25 cellular contexts compared by ENCODE assay signal in the genomic region with DNA sequence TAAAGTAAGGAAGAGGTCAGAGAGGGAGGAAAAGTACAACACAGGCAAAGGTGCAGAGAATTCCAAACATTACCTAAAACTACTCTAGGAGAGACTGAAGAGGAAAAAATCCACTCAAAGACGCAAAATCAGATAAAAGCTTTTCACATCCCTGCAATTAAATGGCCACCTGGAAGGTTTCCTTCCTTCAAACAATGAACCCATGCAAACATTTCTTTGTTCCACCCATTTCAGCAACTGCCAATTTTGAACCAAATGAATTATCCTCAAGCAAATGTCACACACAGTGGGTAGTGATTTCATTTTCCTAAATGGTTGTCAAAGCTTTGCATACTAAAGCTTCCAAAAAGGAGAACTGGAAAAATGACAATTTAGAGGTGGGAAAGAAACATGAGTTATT. TPM values are rescaled to one million over a fixed set of nuclear protein-coding genes. Genes with fewer than 3 reads are reported as not detected.
DNase-seq lines count a peak whose midpoint lies in the region; ATAC-seq, FAIRE-seq and TF ChIP-seq lines count a peak whose summit lies in the region.
"Had no signal": no experiment of that assay in that cellular context is flagged by ENCODE, and none has a peak within 500 bp of the region (broad histone marks: within the 10 kb centered on the region; RNA-seq: fewer than 3 reads in every experiment).

No MANE protein-coding gene starts in this region.

- TF ChIP-seq RAD21 in HepG2 (CRISPR knock-in tag; IDR thresholded peaks at IDR 0.05): no peak

- H2AFZ ChIP-seq in fibroblast of lung (ENCODE audit: low read length): no peak overlapping the region
- no peak overlapping the region for H2AFZ ChIP-seq in HepG2 (ENCODE audit: low read length)
- H2AFZ ChIP-seq: GM23248 had no signal

- TF ChIP-seq EP300 in HepG2 (IDR thresholded peaks at IDR 0.05; ENCODE audit: low read depth in 2 of 2, low read length in 2 of 2) (no peak), HepG2 (CRISPR knock-in tag; IDR thresholded peaks at IDR 0.05; ENCODE audit: borderline replicate concordance) (no peak)

- H3K4me1 Mint-ChIP-seq in CD8-positive, alpha-beta memory T cell: no peaks in the 10 kb centered on the region
- H3K4me1 Mint-ChIP-seq: activated CD4-positive, alpha-beta T cell treated with anti-CD3 and anti-CD28 coated beads, Interleukin-2, amount 10 ng/mL, durations not matched to agents 24 days and 14 days; T-cell had no signal

- H3K9me3 ChIP-seq in RWPE2 (ENCODE audit: severe bottlenecking): no peaks in the 10 kb centered on the region
- H3K9me3 ChIP-seq in fibroblast of lung (ENCODE audit: control insufficient read depth, insufficient read depth, low read depth, low read length): no peaks in the 10 kb centered on the region
- no peaks in the 10 kb centered on the region for H3K9me3 ChIP-seq in HepG2 (ENCODE audit: low read length)
- H3K9me3 ChIP-seq in CD8-positive, alpha-beta memory T cell (ENCODE audit: low read length): no peaks in the 10 kb centered on the region
- H3K9me3 ChIP-seq: colonic mucosa, heart right ventricle, left lung, sigmoid colon had no signal

- peak overlapping the region; percentile 37 for H3K27ac ChIP-seq in RWPE2 (ENCODE audit: poor library complexity, severe bottlenecking)
- H3K27ac ChIP-seq in fibroblast of lung (ENCODE audit: insufficient read depth, low read length): no peak overlapping the region
- H3K27ac ChIP-seq in HepG2 (ENCODE audit: extremely low read length, insufficient read depth, low read length): no peak overlapping the region
- H3K27ac ChIP-seq in CD8-positive, alpha-beta memory T cell (ENCODE audit: low read depth, low read length): no peak overlapping the region
- H3K27ac ChIP-seq: colonic mucosa, GM23248, KMS-11, left lung, sigmoid colon had no signal

- POLR2A ChIA-PET in HepG2 (lab: Yijun Ruan, JAX): no interaction called here
- POLR2A ChIA-PET in CD8-positive, alpha-beta memory T cell (lab: Charles Lee): no interaction called here

- in situ Hi-C loops in HepG2 (cut with HindIII; ENCODE audit: extremely low pct_ligation_motif_present, low pct_unique_long_range_greater_than_20kb): no loop called here

- ATAC-seq in RWPE2 (ENCODE audit: low read depth) (no peak), HepG2 (no peak), HG03039 (IDR thresholded peaks at IDR 0.05; ENCODE audit: unreplicated experiment) (no peak)
- ATAC-seq: heart right ventricle, left lung, T-cell had no signal

- no peak overlapping the region for H3K4me3 ChIP-seq in RWPE2 (ENCODE audit: severe bottlenecking)
- H3K4me3 ChIP-seq in fibroblast of lung (replicated peaks in 1 of 4; ENCODE audit: control extremely low read depth in 1 of 4, insufficient read depth in 1 of 4, low read depth in 3 of 4, low read length in 4 of 4): no peak overlapping the region
- H3K4me3 ChIP-seq in HepG2 (replicated peaks in 1 of 3; ENCODE audit: insufficient read depth in 1 of 3, low read depth in 2 of 3, low read length in 3 of 3): no peak overlapping the region
- no peak overlapping the region for H3K4me3 ChIP-seq in CD8-positive, alpha-beta memory T cell (ENCODE audit: low read length)
- H3K4me3 ChIP-seq: colonic mucosa, GM23248, heart right ventricle, left lung, sigmoid colon had no signal

- H3K27me3 ChIP-seq in RWPE2 (ENCODE audit: insufficient read depth, poor library complexity, severe bottlenecking) (no peaks in the 10 kb centered on the region), fibroblast of lung (ENCODE audit: control insufficient read depth, insufficient read depth, low read length) (no peaks in the 10 kb centered on the region), HepG2 (ENCODE audit: control insufficient read depth in 1 of 2, insufficient read depth in 2 of 2, low read length in 2 of 2) (no peaks in the 10 kb centered on the region)
- H3K27me3 ChIP-seq in CD8-positive, alpha-beta memory T cell (ENCODE audit: insufficient read depth, low read length, poor library complexity, severe bottlenecking): no peaks in the 10 kb centered on the region
- H3K27me3 ChIP-seq: colonic mucosa, heart right ventricle, left lung, sigmoid colon had no signal

- H3K79me2 ChIP-seq in fibroblast of lung (ENCODE audit: control insufficient read depth, insufficient read depth, low read length): peaks cover 4% of the 10 kb centered on the region
- H3K79me2 ChIP-seq in HepG2 (ENCODE audit: insufficient read depth, low read length): peaks cover 34% of the 10 kb centered on the region

- peaks cover 0 to 6% (median 5%) of the 10 kb centered on the region in 5 donors for H3K9me3 Mint-ChIP-seq in CD8-positive, alpha-beta memory T cell
- H3K9me3 Mint-ChIP-seq: activated CD4-positive, alpha-beta T cell treated with anti-CD3 and anti-CD28 coated beads, Interleukin-2, amount 10 ng/mL, durations not matched to agents 24 days and 14 days; activated T-helper 2 cell treated with anti-CD3 and anti-CD28 coated beads, Interferon-gamma antibody, Interleukin-2, Interleukin-4, amounts not matched to agents 10 μg/mL and 5 μg/mL and 100 μg/mL, durations not matched to agents 14 hours and 24 hours and 36 hours had no signal

- FAIRE-seq in HepG2 (lab: Jason Lieb, UNC): no peak
- FAIRE-seq: GM12892, GM19239 had no signal

- DNase-seq in NCI-H1105 (lab: John Stamatoyannopoulos, UW) (peak; percentile 37), NCI-H2081 treated with DMSO at 0.1 percent for 48 hours (lab: John Stamatoyannopoulos, UW) (peak; percentile 89), RWPE2 (ENCODE audit: low spot score) (no peak), fibroblast of lung (ENCODE audit: low read depth in 2 of 2) (no peak), HepG2 (ENCODE audit: low spot score) (no peak)
- no peak for DNase-seq in CD8-positive, alpha-beta memory T cell
- DNase-seq: activated CD4-positive, alpha-beta T cell treated with anti-CD3 and anti-CD28 coated beads, Interleukin-2, amount 10 ng/mL, durations not matched to agents 24 days and 14 days; colonic mucosa; DND-41; GM23248; heart right ventricle; left lung; midbrain; NCI-H82; nephron progenitor cell; posterior cingulate gyrus; SHP77 treated with DMSO at 0.1 percent for 48 hours; sigmoid colon; T-cell had no signal

- no peak overlapping the region for H3K9ac ChIP-seq in fibroblast of lung (ENCODE audit: insufficient read depth, low read length)
- H3K9ac ChIP-seq in HepG2 (ENCODE audit: insufficient read depth, low read depth, low read length): no peak overlapping the region
- H3K9ac ChIP-seq: GM23248, KMS-11 had no signal

- no peak overlapping the region for H3K27ac Mint-ChIP-seq in CD8-positive, alpha-beta memory T cell
- H3K27ac Mint-ChIP-seq: activated CD4-positive, alpha-beta T cell treated with anti-CD3 and anti-CD28 coated beads, Interleukin-2, amount 10 ng/mL, durations not matched to agents 24 days and 14 days; activated T-helper 2 cell treated with anti-CD3 and anti-CD28 coated beads, Interferon-gamma antibody, Interleukin-2, Interleukin-4, amounts not matched to agents 10 μg/mL and 5 μg/mL and 100 μg/mL, durations not matched to agents 14 hours and 24 hours and 36 hours; nephron progenitor cell; T-cell had no signal

- H3K36me3 Mint-ChIP-seq in CD8-positive, alpha-beta memory T cell: no peaks in the 10 kb centered on the region
- H3K36me3 Mint-ChIP-seq: T-cell had no signal

- TF ChIP-seq CTCF in RWPE2 (IDR thresholded peaks at IDR 0.05; ENCODE audit: poor library complexity, severe bottlenecking): no peak
- no peak for TF ChIP-seq CTCF in fibroblast of lung (conservative IDR thresholded peaks at IDR 0.05 in 1 of 2, IDR thresholded peaks at IDR 0.05 in 1 of 2; ENCODE audit: low read depth in 1 of 2, low read length in 2 of 2)
- no peak for TF ChIP-seq CTCF in HepG2 (CRISPR knock-in tag; IDR thresholded peaks at IDR 0.05)

- no TSS peak for BruUV-seq in HepG2 (replicated peaks; lab: Mats Ljungman, UMichigan)

- CTCF ChIA-PET in HepG2 (lab: Yijun Ruan, JAX; ENCODE audit: low intra/inter-chr PET ratio, low total read pairs): no interaction called here
- CTCF ChIA-PET in CD8-positive, alpha-beta memory T cell (lab: Charles Lee): no interaction called here

- peaks cover 18% of the 10 kb centered on the region for H3K4me1 ChIP-seq in RWPE2 (ENCODE audit: insufficient read depth, poor library complexity, severe bottlenecking)
- no peaks in the 10 kb centered on the region for H3K4me1 ChIP-seq in fibroblast of lung (ENCODE audit: control insufficient read depth, extremely low read depth, insufficient read depth, low read length)
- H3K4me1 ChIP-seq in HepG2 (ENCODE audit: insufficient read depth, low read length): peaks cover 56% of the 10 kb centered on the region
- H3K4me1 ChIP-seq in CD8-positive, alpha-beta memory T cell (ENCODE audit: insufficient read depth, low read length): no peaks in the 10 kb centered on the region
- H3K4me1 ChIP-seq: colonic mucosa had no signal

- H3K4me2 ChIP-seq in fibroblast of lung (ENCODE audit: extremely low read depth, insufficient read depth, low read length) (peak overlapping the region; percentile 11), HepG2 (ENCODE audit: low read depth, low read length) (no peak overlapping the region)
- H3K4me2 ChIP-seq: KMS-11 had no signal

- 100% methylated on average over 1 of the region's 1 CpG for WGBS in HepG2 (ENCODE audit: low lambda C conversion rate)

- intact Hi-C loops in HepG2 (cut with micrococcal nuclease; ENCODE audit: unreplicated experiment): no loop called here

- TF ChIP-seq POLR2A in HepG2 (IDR thresholded peaks at IDR 0.05; ENCODE audit: insufficient read depth in 1 of 2, low read depth in 2 of 2, low read length in 2 of 2): no peak

- 0 out of 2 replicates have a peak, but pooled peaks cover 8% of the 10 kb centered on the region for H3K36me3 ChIP-seq in RWPE2 (ENCODE audit: low read depth)
- no peaks in the 10 kb centered on the region for H3K36me3 ChIP-seq in fibroblast of lung (ENCODE audit: control insufficient read depth, insufficient read depth, low read length)
- no peaks in the 10 kb centered on the region for H3K36me3 ChIP-seq in HepG2 (replicated peaks in 1 of 2; ENCODE audit: control insufficient read depth in 1 of 2, insufficient read depth in 2 of 2, low read length in 2 of 2)
- no peaks in the 10 kb centered on the region for H3K36me3 ChIP-seq in CD8-positive, alpha-beta memory T cell (ENCODE audit: insufficient read depth, low read length)
- H3K36me3 ChIP-seq: colonic mucosa, left lung, sigmoid colon had no signal

- no peak overlapping the region for H3K4me3 Mint-ChIP-seq in CD8-positive, alpha-beta memory T cell
- H3K4me3 Mint-ChIP-seq: activated CD4-positive, alpha-beta T cell treated with anti-CD3 and anti-CD28 coated beads, Interleukin-2, amount 10 ng/mL, durations not matched to agents 24 days and 14 days; nephron progenitor cell; T-cell had no signal

- H3K27me3 Mint-ChIP-seq in CD8-positive, alpha-beta memory T cell: no peaks in the 10 kb centered on the region
- H3K27me3 Mint-ChIP-seq: activated CD4-positive, alpha-beta T cell treated with anti-CD3 and anti-CD28 coated beads, Interleukin-2, amount 10 ng/mL, durations not matched to agents 24 days and 14 days; brain had no signal

- no peaks in the 10 kb centered on the region for H4K20me1 ChIP-seq in fibroblast of lung (ENCODE audit: control insufficient read depth, extremely low read depth, insufficient read depth, low read length)
- H4K20me1 ChIP-seq in HepG2 (ENCODE audit: insufficient read depth, low read length): no peaks in the 10 kb centered on the region

RNA-seq across cellular contexts. Expression of a gene that starts 45.1 kb away (rescaled TPM):
- total RNA-seq in fibroblast of lung (18.7 and 25.1 TPM in 2 replicates), HepG2 (2016; rRNA removed; fragmentation: Illumina TruSeq; extraction: Trizol) (17.0 and 19.7 TPM in 2 replicates)
- polyA plus RNA-seq in fibroblast of lung (29.8 and 39.8 TPM in 2 replicates), HepG2 (2011; rRNA removed) (9.7 and 11.7 TPM in 2 replicates)
- polyA plus RNA-seq in fibroblast of lung (2012): 17.2 and 18.2 TPM in 2 replicates
- polyA minus RNA-seq in fibroblast of lung (ENCODE audit: low replicate concordance): 46.6 and 52.9 TPM in 2 replicates
- total RNA-seq in HepG2 (2016; cell fraction: cytosol; rRNA removed; fragmentation: Illumina TruSeq; extraction: Trizol; ENCODE audit: low read depth): 14.9 and 15.5 TPM in 2 replicates
- 17.3 and 17.6 TPM in 2 replicates for total RNA-seq in HepG2 (2016; cell fraction: insoluble cytoplasmic fraction; rRNA removed; fragmentation: Illumina TruSeq; extraction: Trizol)
- 11.9 and 12.0 TPM in 2 replicates for total RNA-seq in HepG2 (2016; cell fraction: membrane; rRNA removed; fragmentation: Illumina TruSeq; extraction: Trizol)
- 35.0 and 35.4 TPM in 2 replicates for total RNA-seq in HepG2 (2016; cell fraction: nucleus; rRNA removed; fragmentation: Illumina TruSeq; extraction: Trizol)
- 10.4 and 11.7 TPM in 2 replicates for polyA plus RNA-seq in HepG2 (2011; cell fraction: cytosol; rRNA removed)
- 20.4 and 21.7 TPM in 2 replicates for polyA plus RNA-seq in HepG2 (2011; cell fraction: nucleus; rRNA removed)
- 8.9 and 9.8 TPM in 2 replicates for polyA plus RNA-seq in HepG2 (2012)
- 0.61 and 0.73 TPM in 2 replicates for polyA plus RNA-seq in HepG2 (2016; cell fraction: cytosol; fragmentation: Illumina TruSeq; extraction: Trizol; ENCODE audit: low read depth)
- polyA plus RNA-seq in HepG2 (2016; cell fraction: insoluble cytoplasmic fraction; fragmentation: Illumina TruSeq; extraction: Trizol; ENCODE audit: low read depth): 12.6 and 12.9 TPM in 2 replicates
- 3.0 and 3.5 TPM in 2 replicates for polyA plus RNA-seq in HepG2 (2016; cell fraction: membrane; fragmentation: Illumina TruSeq; extraction: Trizol; ENCODE audit: low read depth)
- polyA plus RNA-seq in HepG2 (2016; cell fraction: nucleus; fragmentation: Illumina TruSeq; extraction: Trizol; ENCODE audit: insufficient read depth, low read depth): 17.6 and 19.8 TPM in 2 replicates
- 15.2 and 41.3 TPM in 2 replicates for polyA minus RNA-seq in HepG2 (2011; rRNA and poly(A)+ RNA removed; ENCODE audit: low replicate concordance)
- polyA minus RNA-seq in HepG2 (2011; cell fraction: cytosol; rRNA and poly(A)+ RNA removed): 12.6 and 12.7 TPM in 2 replicates
- 42.4 and 49.7 TPM in 2 replicates for polyA minus RNA-seq in HepG2 (2011; cell fraction: nucleus; rRNA and poly(A)+ RNA removed)
- total RNA-seq in CD8-positive, alpha-beta memory T cell: 1 to 10 TPM in 1 of 2 experiments, under 1 TPM in 1; 0.86 to 1.1 TPM
- polyA plus RNA-seq in CD8-positive, alpha-beta memory T cell: not detected

Comparison
In these comparisons a context has a peak if more than half of its experiments do, and no peak if none do; other contexts are left out.
1. DNase-seq: peak in NCI-H1105 (single experiment) and NCI-H2081 treated with DMSO at 0.1 percent for 48 hours (single experiment); none in RWPE2 (single experiment), fibroblast of lung (0 of 2), HepG2 (single experiment) and CD8-positive, alpha-beta memory T cell (0 of 5).